Comparison of ENCODE assay signal across 8 cellular contexts in the genomic region with DNA sequence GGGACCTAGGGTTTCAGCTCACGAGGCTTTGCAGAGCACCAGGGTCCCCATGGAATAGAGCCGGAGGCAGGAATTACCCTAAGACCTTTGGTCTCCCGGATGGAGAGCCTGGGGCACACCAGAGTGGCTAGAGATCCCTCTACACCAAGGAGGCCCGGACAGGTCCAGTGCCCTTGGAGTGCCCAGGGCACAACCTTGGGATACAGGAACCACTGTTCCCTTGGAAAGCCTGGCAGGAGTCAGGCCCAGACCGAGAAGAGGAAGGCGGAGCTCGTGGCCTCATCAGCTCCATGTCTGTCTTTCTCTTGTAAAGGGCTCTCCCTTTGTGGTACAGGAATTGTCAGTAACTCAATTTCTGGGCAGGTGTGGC. TPM values are rescaled to one million over a fixed set of nuclear protein-coding genes. Genes with fewer than 3 reads are reported as not detected.
DNase-seq lines count a peak whose midpoint lies in the region; ATAC-seq and TF ChIP-seq lines count a peak whose summit lies in the region.

No MANE protein-coding gene starts in this region.

- H3K27ac ChIP-seq in iPS DF 6.9 (ENCODE audit: low read length): no peak overlapping the region

- H3K36me3 Mint-ChIP-seq in HFFc6 (ENCODE audit: low read depth): peaks cover 6% of the 10 kb centered on the region
- peaks cover 2% of the 10 kb centered on the region for H3K36me3 Mint-ChIP-seq in activated naive CD8-positive, alpha-beta T cell
- peaks cover 2 to 3% of the 10 kb centered on the region in 2 donors for H3K36me3 Mint-ChIP-seq in stimulated activated naive B cell treated with anti-CD40 and anti-IgM and Interleukin-4, amounts not matched to agents 10 μg/mL and 1 μg/mL and 100 μg/mL, for 72 hours

- H3K27me3 ChIP-seq in iPS DF 6.9 (ENCODE audit: control insufficient read depth, insufficient read depth, low read length): no peaks in the 10 kb centered on the region

- H3K27me3 Mint-ChIP-seq in HFFc6 (ENCODE audit: insufficient read depth): no peaks in the 10 kb centered on the region; the same call in 1 of the 2 replicates
- no peaks in the 10 kb centered on the region for H3K27me3 Mint-ChIP-seq in activated naive CD8-positive, alpha-beta T cell
- peaks cover 0 to 3% of the 10 kb centered on the region in 2 donors for H3K27me3 Mint-ChIP-seq in stimulated activated naive B cell treated with anti-CD40 and anti-IgM and Interleukin-4, amounts not matched to agents 10 μg/mL and 1 μg/mL and 100 μg/mL, for 72 hours

- WGBS in iPS DF 6.9 (ENCODE audit: insufficient coverage, insufficient read length): no CpG with 5 or more reads among the region's 7 CpGs

- peak overlapping the region; percentile 33; the same call in 1 of the 2 replicates for H3K4me3 ChIP-seq in iPS DF 6.9 (ENCODE audit: low read length)

- H3K4me3 Mint-ChIP-seq in HFFc6: peak overlapping the region; percentile 87
- H3K4me3 Mint-ChIP-seq in activated naive CD8-positive, alpha-beta T cell: peak overlapping the region; percentile 76
- H3K4me3 Mint-ChIP-seq in stimulated activated naive B cell treated with anti-CD40 and anti-IgM and Interleukin-4, amounts not matched to agents 10 μg/mL and 1 μg/mL and 100 μg/mL, for 72 hours: peak overlapping the region; percentile 86

- peaks cover 4% of the 10 kb centered on the region; the same call in 1 of the 2 replicates for H3K4me1 ChIP-seq in iPS DF 6.9 (ENCODE audit: control insufficient read depth, insufficient read depth, low read length)

- no peaks in the 10 kb centered on the region for H3K9me3 ChIP-seq in iPS DF 6.9 (ENCODE audit: control insufficient read depth, insufficient read depth, low read length)

- ATAC-seq in stimulated activated naive B cell treated with anti-CD40 and anti-IgM and Interleukin-4, amounts not matched to agents 10 μg/mL and 1 μg/mL and 100 μg/mL, for 72 hours (replicated peaks): no peak
- ATAC-seq in HG03460 (IDR thresholded peaks at IDR 0.05; ENCODE audit: unreplicated experiment) (no peak), HG03108 (IDR thresholded peaks at IDR 0.05; ENCODE audit: unreplicated experiment) (no peak)

- H3K36me3 ChIP-seq in iPS DF 6.9 (ENCODE audit: control insufficient read depth, insufficient read depth, low read length): no peaks in the 10 kb centered on the region

- no peaks in the 10 kb centered on the region for H3K9me3 Mint-ChIP-seq in HFFc6
- H3K9me3 Mint-ChIP-seq in activated naive CD8-positive, alpha-beta T cell (ENCODE audit: low read depth): no peaks in the 10 kb centered on the region
- peaks cover 0 to 3% of the 10 kb centered on the region in 2 donors for H3K9me3 Mint-ChIP-seq in stimulated activated naive B cell treated with anti-CD40 and anti-IgM and Interleukin-4, amounts not matched to agents 10 μg/mL and 1 μg/mL and 100 μg/mL, for 72 hours

- H3K27ac Mint-ChIP-seq in HFFc6: peak overlapping the region; percentile 87
- H3K27ac Mint-ChIP-seq in activated naive CD8-positive, alpha-beta T cell: no peak overlapping the region
- peak overlapping the region; percentile 71 for H3K27ac Mint-ChIP-seq in stimulated activated naive B cell treated with anti-CD40 and anti-IgM and Interleukin-4, amounts not matched to agents 10 μg/mL and 1 μg/mL and 100 μg/mL, for 72 hours

- no peak for TF ChIP-seq CTCF in HFFc6 (IDR thresholded peaks at IDR 0.05)

- no peak for DNase-seq in HFFc6
- DNase-seq in iPS DF 6.9 (ENCODE audit: low read depth, low spot score): no peak
- DNase-seq in stimulated activated naive B cell treated with anti-CD40 and anti-IgM and Interleukin-4, amounts not matched to agents 10 μg/mL and 1 μg/mL and 100 μg/mL, for 72 hours: no peak
- no peak for DNase-seq in activated gamma-delta T cell treated with Interleukin-2 at 50 U/mL for 16 hours
- no peak for DNase-seq in activated CD4-positive, alpha-beta T cell treated with anti-CD3 and anti-CD28 coated beads for 1 hour

- H3K4me1 Mint-ChIP-seq in HFFc6 (ENCODE audit: low read depth): peaks cover 35% of the 10 kb centered on the region
- H3K4me1 Mint-ChIP-seq in activated naive CD8-positive, alpha-beta T cell (ENCODE audit: low read depth): peaks cover 18% of the 10 kb centered on the region
- peaks cover 6 to 46% of the 10 kb centered on the region in 2 donors for H3K4me1 Mint-ChIP-seq in stimulated activated naive B cell treated with anti-CD40 and anti-IgM and Interleukin-4, amounts not matched to agents 10 μg/mL and 1 μg/mL and 100 μg/mL, for 72 hours

RNA-seq across cellular contexts. Expression of gene DBNDD1, which starts 3.8 kb away (rescaled TPM):
- 1 to 10 TPM; 1.9 to 2.6 (median 2.1) TPM for total RNA-seq in HFFc6 (2021; fragmentation: NEBNext Ultra II Directional; extraction: Animal tissue kit (Norgen Biotek cat#: 25700))

RNA-seq across cellular contexts. Expression of gene PRDM7, which starts 54.1 kb away (rescaled TPM):
- not detected for total RNA-seq in HFFc6 (2021; fragmentation: NEBNext Ultra II Directional; extraction: Animal tissue kit (Norgen Biotek cat#: 25700))
